9 cellular contexts compared by ENCODE assay signal in the genomic region with DNA sequence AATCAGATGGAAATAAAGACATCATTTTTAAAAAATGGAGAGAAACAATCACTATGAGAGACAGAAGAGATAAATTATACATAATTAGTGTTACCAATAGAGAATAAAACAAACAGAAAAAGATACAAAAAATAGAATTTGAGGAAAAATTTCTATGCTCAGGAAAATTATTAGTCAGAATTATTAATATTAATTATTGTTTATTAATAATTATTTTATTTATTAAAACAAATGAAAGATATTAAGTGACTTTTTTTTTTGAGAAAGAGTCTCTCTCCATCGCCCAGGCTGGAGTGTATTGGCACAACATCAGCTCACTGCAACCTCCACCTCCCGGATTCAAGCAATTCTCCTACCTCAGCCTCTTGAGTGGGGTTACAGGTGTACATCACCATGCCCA.
"Had no signal": no experiment of that assay in that cellular context is flagged by ENCODE, and none has a peak within 500 bp of the region (broad histone marks: within the 10 kb centered on the region; RNA-seq: fewer than 3 reads in every experiment).

No MANE protein-coding gene starts in this region.

- H3K27ac Mint-ChIP-seq: HFFc6, IgD-negative memory B cell had no signal

- H3K4me3 Mint-ChIP-seq: HFFc6, IgD-negative memory B cell had no signal

- ATAC-seq: HCT116, HepG2 had no signal

- H3K9me3 Mint-ChIP-seq: HFFc6 had no signal

- H3K36me3 ChIP-seq: HAP-1 had no signal

- H3K4me3 ChIP-seq: GM23248, HAP-1 had no signal

- FAIRE-seq: HepG2 had no signal

- DNase-seq: GM23248, GOT3, H7, HFFc6 had no signal

- H3K27ac ChIP-seq: GM23248, HL-60 had no signal
